In genomic region chr16:75095637-75096036, GRCh38 we compare ENCODE assay signal across 20 cellular contexts. TPM values are rescaled to one million over a fixed set of nuclear protein-coding genes. Genes with fewer than 3 reads are reported as not detected.
DNase-seq lines count a peak whose midpoint lies in the region; ATAC-seq and TF ChIP-seq lines count a peak whose summit lies in the region.
"Had no signal": no experiment of that assay in that cellular context is flagged by ENCODE, and none has a peak within 500 bp of the region (broad histone marks: within the 10 kb centered on the region; RNA-seq: fewer than 3 reads in every experiment).

No MANE protein-coding gene starts in this region.

- TF ChIP-seq CTCF in GM23338 (conservative IDR thresholded peaks at IDR 0.05; ENCODE audit: low read depth in 2 of 2) (no peak), brain (conservative IDR thresholded peaks at IDR 0.05) (no peak), osteoblast (IDR thresholded peaks at IDR 0.05; ENCODE audit: extremely low read depth, low read depth, low read length) (no peak), endodermal cell (conservative IDR thresholded peaks at IDR 0.05) (no peak)

- H3K9ac ChIP-seq in BLaER1 treated with 17β-estradiol and CSF1 and Interleukin-3, amounts not matched to agents 10 nM and 100 nM, result peak overlapping the region in 5 of 11 experiments; percentile 5 to 57 (median 43); a peak in 8 of 22 replicates
- H3K9ac ChIP-seq in endodermal cell (ENCODE audit: extremely low read depth, low read length, poor library complexity, severe bottlenecking), result no peak overlapping the region

- H3K4me1 ChIP-seq in BLaER1 treated with 17β-estradiol and CSF1 and Interleukin-3, amounts not matched to agents 10 nM and 100 nM, result peaks cover 39 to 92% (median 88%) of the 10 kb centered on the region in 10 experiments
- H3K4me1 ChIP-seq in GM23338 (ENCODE audit: insufficient read depth) (peaks cover 47% of the 10 kb centered on the region), osteoblast (ENCODE audit: insufficient read depth, low read length) (no peaks in the 10 kb centered on the region), endodermal cell (ENCODE audit: control insufficient read depth, insufficient read depth, low read length) (peaks cover 28% of the 10 kb centered on the region)

- no peaks in the 10 kb centered on the region for H3K27me3 ChIP-seq in BLaER1 treated with 17β-estradiol and CSF1 and Interleukin-3, amounts not matched to agents 10 nM and 100 nM
- H3K27me3 ChIP-seq in GM23338 (ENCODE audit: insufficient read depth) (no peaks in the 10 kb centered on the region), osteoblast (ENCODE audit: insufficient read depth, low read length) (no peaks in the 10 kb centered on the region), endodermal cell (ENCODE audit: control insufficient read depth, insufficient read depth, low read length, poor library complexity, severe bottlenecking) (no peaks in the 10 kb centered on the region)
- H3K27me3 ChIP-seq: heart right ventricle had no signal

- peaks cover 0 to 100% (median 87%) of the 10 kb centered on the region in 11 experiments; a peak in 17 of 22 replicates for H4K20me1 ChIP-seq in BLaER1 treated with 17β-estradiol and CSF1 and Interleukin-3, amounts not matched to agents 10 nM and 100 nM
- H4K20me1 ChIP-seq in GM23338 (replicated peaks; ENCODE audit: insufficient read depth) (peaks cover 3% of the 10 kb centered on the region; the same call in 1 of the 2 replicates), osteoblast (ENCODE audit: insufficient read depth, low read length) (peaks cover 48% of the 10 kb centered on the region)

- H3K4me1 Mint-ChIP-seq in GM23338 (peaks cover 63% of the 10 kb centered on the region), brain (peaks cover 49% of the 10 kb centered on the region), endodermal cell (peaks cover 44% of the 10 kb centered on the region)

- 89 to 95% methylated on average over 1 to 7 of the region's 7 CpGs for WGBS in endodermal cell (ENCODE audit: insufficient coverage in 1 of 2, insufficient read length in 1 of 2), 2 experiments

- H3K27me3 Mint-ChIP-seq in GM23338 (ENCODE audit: insufficient read depth, low read depth, poor library complexity) (peaks cover 21% of the 10 kb centered on the region), brain (no peaks in the 10 kb centered on the region), endodermal cell (ENCODE audit: insufficient read depth) (no peaks in the 10 kb centered on the region)
- H3K27me3 Mint-ChIP-seq: activated CD4-positive, alpha-beta T cell treated with anti-CD3 and anti-CD28 coated beads, Interleukin-2, amount 10 ng/mL, durations not matched to agents 7 days and 5 days; activated naive CD8-positive, alpha-beta T cell treated with anti-CD3 and anti-CD28 coated beads, Interleukin-2, amount 10 ng/mL, durations not matched to agents 7 days and 5 days had no signal

- ATAC-seq in GM23338, result no peak
- ATAC-seq: heart right ventricle, left colon, PC-3 had no signal

- DNase-seq in GM23338 (ENCODE audit: low spot score), result no peak
- DNase-seq in osteoblast (ENCODE audit: insufficient read length, low spot score, missing footprints), result peak; percentile 71
- DNase-seq in NCI-H187 (lab: John Stamatoyannopoulos, UW), result no peak
- DNase-seq in NCI-H2107 treated with DMSO at 0.1 percent for 48 hours (lab: John Stamatoyannopoulos, UW; ENCODE audit: unreplicated experiment), result no peak
- no peak for DNase-seq in HK-2 (ENCODE audit: unreplicated experiment)
- DNase-seq in endodermal cell, result no peak
- DNase-seq: activated CD4-positive, alpha-beta T cell treated with anti-CD3 and anti-CD28 coated beads, Interleukin-2, amount 10 ng/mL, durations not matched to agents 7 days and 5 days; activated naive CD8-positive, alpha-beta T cell treated with anti-CD3 and anti-CD28 coated beads, Interleukin-2, amount 10 ng/mL, durations not matched to agents 7 days and 5 days; EL; heart right ventricle; left colon; mesenchymal stem cell; NCI-H146; NCI-H510A; PC-3; SHP77; stimulated activated CD4-positive, alpha-beta T cell treated with anti-CD3 and anti-CD28 coated beads, Interleukin-2, amount 100 ng/mL, for 24 hours had no signal

- H3K27ac ChIP-seq in BLaER1 treated with 17β-estradiol and CSF1 and Interleukin-3, amounts not matched to agents 10 nM and 100 nM, result peak overlapping the region in 6 of 11 experiments; percentile 11 to 58 (median 48); a peak in 9 of 22 replicates
- H3K27ac ChIP-seq in GM23338 (ENCODE audit: low read depth) (peak overlapping the region; percentile 62; the same call in 1 of the 2 replicates), osteoblast (ENCODE audit: low read depth, low read length) (no peak overlapping the region), endodermal cell (ENCODE audit: low read depth, low read length) (no peak overlapping the region)
- H3K27ac ChIP-seq: heart right ventricle had no signal

- H3K79me2 ChIP-seq in GM23338 (replicated peaks; ENCODE audit: insufficient read depth) (peaks cover 29% of the 10 kb centered on the region), osteoblast (ENCODE audit: insufficient read depth, low read length) (peaks cover 3% of the 10 kb centered on the region)

- H2AFZ ChIP-seq in GM23338, result no peak overlapping the region
- no peak overlapping the region for H2AFZ ChIP-seq in osteoblast (ENCODE audit: low read length)

- no peaks in the 10 kb centered on the region for H3K9me3 Mint-ChIP-seq in GM23338
- H3K9me3 Mint-ChIP-seq in brain, result no peaks in the 10 kb centered on the region
- no peaks in the 10 kb centered on the region for H3K9me3 Mint-ChIP-seq in endodermal cell
- H3K9me3 Mint-ChIP-seq: activated CD4-positive, alpha-beta T cell treated with anti-CD3 and anti-CD28 coated beads, Interleukin-2, amount 10 ng/mL, durations not matched to agents 7 days and 5 days; activated naive CD8-positive, alpha-beta T cell treated with anti-CD3 and anti-CD28 coated beads, Interleukin-2, amount 10 ng/mL, durations not matched to agents 7 days and 5 days had no signal

- H3K9me2 ChIP-seq in GM23338 (ENCODE audit: insufficient read depth), result no peaks in the 10 kb centered on the region

- no peaks in the 10 kb centered on the region for H3K9me3 ChIP-seq in BLaER1 treated with 17β-estradiol and CSF1 and Interleukin-3, amounts not matched to agents 10 nM and 100 nM (replicated peaks in 1 of 11)
- H3K9me3 ChIP-seq in osteoblast (ENCODE audit: low read depth, low read length) (no peaks in the 10 kb centered on the region), endodermal cell (ENCODE audit: control insufficient read depth, low read length) (no peaks in the 10 kb centered on the region)
- H3K9me3 ChIP-seq: heart right ventricle had no signal

- H3K36me3 Mint-ChIP-seq in GM23338 (ENCODE audit: low read depth) (peaks cover 2% of the 10 kb centered on the region; the same call in 1 of the 3 replicates), brain (peaks cover 15% of the 10 kb centered on the region), endodermal cell (ENCODE audit: low read depth) (no peaks in the 10 kb centered on the region)

- no peak overlapping the region; the same call in 2 of the 3 replicates for H3K4me3 Mint-ChIP-seq in GM23338
- H3K4me3 Mint-ChIP-seq in brain, result no peak overlapping the region
- H3K4me3 Mint-ChIP-seq in endodermal cell, result no peak overlapping the region
- H3K4me3 Mint-ChIP-seq: activated CD4-positive, alpha-beta T cell treated with anti-CD3 and anti-CD28 coated beads, Interleukin-2, amount 10 ng/mL, durations not matched to agents 7 days and 5 days; activated naive CD8-positive, alpha-beta T cell treated with anti-CD3 and anti-CD28 coated beads, Interleukin-2, amount 10 ng/mL, durations not matched to agents 7 days and 5 days had no signal

- no peak overlapping the region for H3K4me3 ChIP-seq in BLaER1 treated with 17β-estradiol and CSF1 and Interleukin-3, amounts not matched to agents 10 nM and 100 nM
- H3K4me3 ChIP-seq in GM23338 (no peak overlapping the region), osteoblast (ENCODE audit: insufficient read depth, low read length) (no peak overlapping the region), endodermal cell (ENCODE audit: low read length) (no peak overlapping the region)
- H3K4me3 ChIP-seq: heart right ventricle, smooth muscle cell had no signal

- H3K36me3 ChIP-seq in BLaER1 treated with 17β-estradiol and CSF1 and Interleukin-3, amounts not matched to agents 10 nM and 100 nM, result peaks cover 7 to 45% (median 28%) of the 10 kb centered on the region in 11 experiments; a peak in 20 of 22 replicates
- H3K36me3 ChIP-seq in GM23338 (ENCODE audit: insufficient read depth) (no peaks in the 10 kb centered on the region), osteoblast (ENCODE audit: insufficient read depth, low read length) (peaks cover 6% of the 10 kb centered on the region), endodermal cell (ENCODE audit: control insufficient read depth, insufficient read depth, low read length) (peaks cover 5% of the 10 kb centered on the region)

- peaks cover 2% of the 10 kb centered on the region; the same call in 1 of the 2 replicates for H3F3A ChIP-seq in GM23338 (replicated peaks; ENCODE audit: low read depth)

- H3K27ac Mint-ChIP-seq in GM23338, result peak overlapping the region; percentile 71
- peak overlapping the region in 4 of 5 experiments; percentile 45 to 65 (median 59) for H3K27ac Mint-ChIP-seq in brain
- H3K27ac Mint-ChIP-seq in endodermal cell, result no peak overlapping the region
- H3K27ac Mint-ChIP-seq: activated CD4-positive, alpha-beta T cell treated with anti-CD3 and anti-CD28 coated beads, Interleukin-2, amount 10 ng/mL, durations not matched to agents 7 days and 5 days; activated naive CD8-positive, alpha-beta T cell treated with anti-CD3 and anti-CD28 coated beads, Interleukin-2, amount 10 ng/mL, durations not matched to agents 7 days and 5 days had no signal

- peak overlapping the region in 10 of 11 experiments; percentile 38 to 93 (median 78); a peak in 19 of 22 replicates for H3K4me2 ChIP-seq in BLaER1 treated with 17β-estradiol and CSF1 and Interleukin-3, amounts not matched to agents 10 nM and 100 nM
- H3K4me2 ChIP-seq in GM23338 (no peak overlapping the region), osteoblast (ENCODE audit: insufficient read depth, low read length) (no peak overlapping the region)
- H3K4me2 ChIP-seq: smooth muscle cell had no signal

TF ChIP-seq in GM23338, 12 proteins besides CTCF, POLR2A, EP300 and RAD21 (continues in another document):
- no peak for TF ChIP-seq ZNF331 (CRISPR knock-in tag; IDR thresholded peaks at IDR 0.05; ENCODE audit: low read depth)

RNA-seq across cellular contexts. Expression of gene LDHD, which starts 20.9 kb away (rescaled TPM):
- total RNA-seq in GM23338 (2014; rRNA removed; shearing (Covaris generic)), result 7.7 and 10.6 TPM in 2 replicates
- polyA plus RNA-seq in GM23338 (2016; fragmentation: Nextera tagmentation; extraction: Ambion mirVana) (3.9 and 5.0 TPM in 2 replicates), brain (ENCODE audit: insufficient read depth, low read depth, low replicate concordance) (9.0 TPM)
- total RNA-seq in osteoblast (2.7 and 3.6 TPM in 2 replicates), endodermal cell (1 to 10 TPM; 1.4 to 4.3 TPM)
- 1.3 TPM for polyA plus RNA-seq in endodermal cell (2013, experiment 1 of 2)
- polyA plus RNA-seq in endodermal cell (2013, experiment 2 of 2), result 0.70 TPM
- total RNA-seq: activated naive CD8-positive, alpha-beta T cell treated with anti-CD3 and anti-CD28 coated beads, Interleukin-2, amount 10 ng/mL, durations not matched to agents 7 days and 5 days had no signal

RNA-seq across cellular contexts. Expression of gene ZFP1, which starts 52.7 kb away (rescaled TPM):
- 12.5 and 13.4 TPM in 2 replicates for total RNA-seq in GM23338 (2014; rRNA removed; shearing (Covaris generic))
- 4.1 and 4.8 TPM in 2 replicates for polyA plus RNA-seq in GM23338 (2016; fragmentation: Nextera tagmentation; extraction: Ambion mirVana)
- 17.3 TPM for polyA plus RNA-seq in brain (ENCODE audit: insufficient read depth, low read depth, low replicate concordance)
- 12.7 TPM in 2 replicates for total RNA-seq in osteoblast
- 10 to 100 TPM; 10.4 to 13.3 TPM for total RNA-seq in endodermal cell
- 29.0 TPM for polyA plus RNA-seq in endodermal cell (2013, experiment 1 of 2)
- 24.5 TPM for polyA plus RNA-seq in endodermal cell (2013, experiment 2 of 2)

Comparison
In these comparisons a context has a peak if more than half of its experiments do, and no peak if none do; other contexts are left out.
1. H3K27ac ChIP-seq: peak in BLaER1 treated with 17β-estradiol and CSF1 and Interleukin-3, amounts not matched to agents 10 nM and 100 nM (6 of 11) and GM23338 (single experiment); none in osteoblast (single experiment) and endodermal cell (single experiment).
2. H3K4me2 ChIP-seq: peak in BLaER1 treated with 17β-estradiol and CSF1 and Interleukin-3, amounts not matched to agents 10 nM and 100 nM (10 of 11); none in GM23338 (single experiment) and osteoblast (single experiment).